Comparison of ENCODE assay signal across 8 cellular contexts in the genomic region with DNA sequence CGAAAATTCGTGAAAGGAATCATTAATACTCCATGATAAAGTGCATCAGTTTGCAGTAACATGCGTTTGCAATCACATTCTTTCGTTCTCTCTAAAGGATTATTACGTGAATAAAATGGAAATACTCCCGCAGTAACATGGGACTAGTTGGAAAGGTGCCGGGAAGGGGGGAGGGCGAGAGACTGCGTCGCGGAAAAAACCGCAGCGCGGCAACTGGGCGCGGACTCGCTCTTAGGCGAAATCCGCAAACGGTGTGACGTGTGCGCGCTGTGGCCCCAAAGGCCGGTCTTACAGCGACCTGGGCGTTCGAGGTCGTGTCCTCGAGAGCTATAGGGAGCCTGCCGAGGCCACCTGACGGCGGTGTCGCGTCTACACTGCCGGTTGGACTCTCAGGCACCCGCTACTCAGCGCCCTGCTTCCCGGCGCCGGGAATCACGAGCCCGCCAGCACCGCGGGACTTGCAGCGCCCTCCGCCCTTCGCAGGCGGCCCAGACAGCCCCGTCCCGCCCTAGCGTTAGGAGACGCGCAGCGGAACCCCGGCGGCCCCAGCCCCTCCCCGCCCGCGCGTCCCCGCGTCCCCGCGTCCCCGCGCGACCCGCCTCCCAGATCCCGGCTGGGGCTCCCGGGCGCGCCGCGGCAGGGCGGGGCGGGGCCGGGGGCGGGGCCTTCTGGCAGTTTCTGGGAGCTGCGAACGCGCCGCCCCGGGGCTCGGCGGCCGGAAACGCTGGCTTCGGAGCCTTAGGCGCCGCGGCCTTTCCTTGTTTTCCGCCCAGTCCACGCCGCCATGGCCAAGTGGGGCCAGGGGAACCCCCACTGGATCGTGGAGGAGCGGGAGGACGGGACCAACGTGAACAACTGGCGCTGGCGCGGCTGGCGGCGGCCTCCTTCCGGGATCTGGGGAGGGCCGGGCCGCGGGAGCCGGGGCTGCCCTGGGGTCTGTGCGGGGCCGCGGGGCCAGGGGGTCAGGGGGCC. TPM values are rescaled to one million over a fixed set of nuclear protein-coding genes. Genes with fewer than 3 reads are reported as not detected.
DNase-seq lines count a peak whose midpoint lies in the region; ATAC-seq, FAIRE-seq and TF ChIP-seq lines count a peak whose summit lies in the region.

No MANE protein-coding gene starts in this region.

- DNase-seq in NCI-H1694 treated with DMSO at 0.1 percent for 48 hours (lab: John Stamatoyannopoulos, UW) (peak; percentile 80), amygdala (lab: John Stamatoyannopoulos, UW) (peak; percentile 52 to 95 (median 86)), right atrium auricular region (ENCODE audit: low spot score) (peak; percentile 88), pulmonary artery endothelial cell (ENCODE audit: low read depth, low spot score) (peak; percentile 71), urothelium cell line (ENCODE audit: low spot score) (peak; percentile 100)

- H3K27me3 Mint-ChIP-seq in T-helper 1 cell treated with Interleukin-12 subunit alpha and Interleukin-12 subunit beta and Interleukin-4 antibody, amounts not matched to agents 30 μg/mL and 1 μg/mL, for 36 hours (ENCODE audit: low read depth) = peaks cover 8% of the 10 kb centered on the region

- no peaks in the 10 kb centered on the region for H3K27me3 ChIP-seq in right atrium auricular region

- H3K4me3 Mint-ChIP-seq in T-helper 1 cell treated with Interleukin-12 subunit alpha and Interleukin-12 subunit beta and Interleukin-4 antibody, amounts not matched to agents 30 μg/mL and 1 μg/mL, for 36 hours = peak overlapping the region; percentile 89

- H3K36me3 ChIP-seq in right atrium auricular region = peaks cover 13% of the 10 kb centered on the region

- H3K4me1 Mint-ChIP-seq in T-helper 1 cell treated with Interleukin-12 subunit alpha and Interleukin-12 subunit beta and Interleukin-4 antibody, amounts not matched to agents 30 μg/mL and 1 μg/mL, for 36 hours (ENCODE audit: low read depth) = peaks cover 51% of the 10 kb centered on the region

- peak overlapping the region; percentile 84 to 96 for H3K4me3 ChIP-seq in right atrium auricular region

- peak overlapping the region; percentile 100 for H3K27ac ChIP-seq in right atrium auricular region

- peaks cover 29% of the 10 kb centered on the region for H3K36me3 Mint-ChIP-seq in T-helper 1 cell treated with Interleukin-12 subunit alpha and Interleukin-12 subunit beta and Interleukin-4 antibody, amounts not matched to agents 30 μg/mL and 1 μg/mL, for 36 hours (ENCODE audit: low read depth)

- ATAC-seq in GM18502 (IDR thresholded peaks at IDR 0.05; ENCODE audit: poor library complexity, unreplicated experiment) (peak; percentile 82), HG02938 (IDR thresholded peaks at IDR 0.05; ENCODE audit: unreplicated experiment) (peak; percentile 64)

- peak in 1 of 2 donors; percentile 36 for TF ChIP-seq CTCF in right atrium auricular region (IDR thresholded peaks at IDR 0.05)

- peaks cover 0 to 46% of the 10 kb centered on the region in 2 donors for H3K4me1 ChIP-seq in right atrium auricular region

- peak overlapping the region; percentile 90 for H3K27ac Mint-ChIP-seq in T-helper 1 cell treated with Interleukin-12 subunit alpha and Interleukin-12 subunit beta and Interleukin-4 antibody, amounts not matched to agents 30 μg/mL and 1 μg/mL, for 36 hours

- no peaks in the 10 kb centered on the region for H3K9me3 ChIP-seq in right atrium auricular region

- FAIRE-seq in urothelium cell line (lab: Jason Lieb, UNC) = no peak

- H3K9me3 Mint-ChIP-seq in T-helper 1 cell treated with Interleukin-12 subunit alpha and Interleukin-12 subunit beta and Interleukin-4 antibody, amounts not matched to agents 30 μg/mL and 1 μg/mL, for 36 hours = no peaks in the 10 kb centered on the region

RNA-seq across cellular contexts. Expression of gene C2orf74, which starts 15.1 kb away (rescaled TPM):
- total RNA-seq in right atrium auricular region (10 to 100 TPM; 28.0 to 51.3 TPM), pulmonary artery endothelial cell (2.8 and 14.0 TPM in 2 replicates)

Comparison
In these comparisons a context has a peak if more than half of its experiments do, and no peak if none do; other contexts are left out.
1. Peak in every context shown above with its lines: DNase-seq, ATAC-seq, H3K4me3 ChIP-seq and H3K27ac ChIP-seq.